8 cellular contexts compared by ENCODE assay signal in genomic region chr20:36439040-36439730, GRCh38.
DNase-seq lines count a peak whose midpoint lies in the region; ATAC-seq, FAIRE-seq and TF ChIP-seq lines count a peak whose summit lies in the region.

No MANE protein-coding gene starts in this region.

- H3K27ac Mint-ChIP-seq in activated naive CD4-positive, alpha-beta T cell treated with anti-CD3 and anti-CD28 coated beads for 36 hours = no peak overlapping the region

- FAIRE-seq in D721Med (lab: Jason Lieb, UNC) = no peak

- H3K4me3 ChIP-seq in SJSA1 = no peak overlapping the region
- no peak overlapping the region for H3K4me3 ChIP-seq in prostate gland

- no peaks in the 10 kb centered on the region for H3K9me3 Mint-ChIP-seq in activated naive CD4-positive, alpha-beta T cell treated with anti-CD3 and anti-CD28 coated beads for 36 hours

- ATAC-seq in HG03139 (IDR thresholded peaks at IDR 0.05; ENCODE audit: unreplicated experiment) = no peak

- intact Hi-C loops in activated naive CD4-positive, alpha-beta T cell treated with anti-CD3 and anti-CD28 coated beads for 36 hours (cut with micrococcal nuclease) = loop anchor here (1.0 to 2.0 kb wide), 5 partner anchors 166 to 444 kb away; no protein-coding TSS in a partner anchor
- intact Hi-C loops in head of caudate nucleus (cut with DNase I) = no loop called here
- intact Hi-C loops in prostate gland (cut with DNase I) = loop anchor here (10.0 kb wide), 1 partner anchor 164 kb away; no protein-coding TSS in a partner anchor

- CTCF ChIA-PET in activated naive CD4-positive, alpha-beta T cell treated with anti-CD3 and anti-CD28 coated beads for 36 hours (lab: Charles Lee) = interaction anchor here (0.6 to 6.4 kb wide), 38 partner anchors 9 to 448 kb away, joined by 3 to 79 read pairs (median 4); no protein-coding TSS in a partner anchor

- H3K36me3 Mint-ChIP-seq in activated naive CD4-positive, alpha-beta T cell treated with anti-CD3 and anti-CD28 coated beads for 36 hours (ENCODE audit: low read depth) = no peaks in the 10 kb centered on the region

- DNase-seq in D721Med (ENCODE audit: insufficient read length, low spot score) (peak; percentile 79), SJSA1 (ENCODE audit: low read depth in 1 of 2, low spot score in 2 of 2) (peak; percentile 39 to 67), head of caudate nucleus (peak; percentile 40 to 88 (median 75)), prostate gland (ENCODE audit: low spot score) (peak; percentile 40), middle frontal gyrus (ENCODE audit: extremely low spot score, low spot score) (no peak)
- peak; percentile 76 for DNase-seq in activated naive CD4-positive, alpha-beta T cell treated with anti-CD3 and anti-CD28 coated beads for 36 hours

- 30% methylated on average over 9 of the region's 9 CpGs for whole genome bisulfite sequencing in prostate gland

- TF ChIP-seq CTCF in D721Med (IDR thresholded peaks at IDR 0.05; ENCODE audit: insufficient read depth, missing control alignments) (peak; percentile 85), prostate gland (IDR thresholded peaks at IDR 0.05) (peak; percentile 66 to 90 (median 79))

- H3K27me3 Mint-ChIP-seq in activated naive CD4-positive, alpha-beta T cell treated with anti-CD3 and anti-CD28 coated beads for 36 hours (ENCODE audit: low read depth) = no peaks in the 10 kb centered on the region

- TF ChIP-seq POLR2A in prostate gland (IDR thresholded peaks at IDR 0.05) = no peak

- H3K4me1 ChIP-seq in SJSA1 (replicated peaks) = peaks cover 5% of the 10 kb centered on the region; the same call in 1 of the 2 replicates
- no peaks in the 10 kb centered on the region for H3K4me1 ChIP-seq in prostate gland (replicated peaks)

- no peak overlapping the region for H3K4me3 Mint-ChIP-seq in activated naive CD4-positive, alpha-beta T cell treated with anti-CD3 and anti-CD28 coated beads for 36 hours

- no peak overlapping the region for H3K27ac ChIP-seq in SJSA1
- no peak overlapping the region for H3K27ac ChIP-seq in prostate gland

- peaks cover 2% of the 10 kb centered on the region for H3K4me1 Mint-ChIP-seq in activated naive CD4-positive, alpha-beta T cell treated with anti-CD3 and anti-CD28 coated beads for 36 hours (ENCODE audit: low read depth)

- peaks cover 10% of the 10 kb centered on the region for H3K27me3 ChIP-seq in SJSA1 (replicated peaks)
- no peaks in the 10 kb centered on the region for H3K27me3 ChIP-seq in prostate gland (replicated peaks; ENCODE audit: insufficient read depth)

- H3K9me3 ChIP-seq in SJSA1 (replicated peaks) (no peaks in the 10 kb centered on the region), prostate gland (no peaks in the 10 kb centered on the region)

- peak; percentile 95 for TF ChIP-seq RAD21 in Ishikawa (IDR thresholded peaks at IDR 0.05; ENCODE audit: low read depth)

- H3K36me3 ChIP-seq in SJSA1 (no peaks in the 10 kb centered on the region), prostate gland (no peaks in the 10 kb centered on the region)

- no peak for TF ChIP-seq EP300 in Ishikawa (IDR thresholded peaks at IDR 0.05; ENCODE audit: borderline replicate concordance)

TF ChIP-seq in Ishikawa, 13 proteins besides CTCF, POLR2A, EP300 and RAD21:
- TF ChIP-seq TEAD4 (IDR thresholded peaks at IDR 0.05) (no peak), NFIC (IDR thresholded peaks at IDR 0.05) (no peak), REST (IDR thresholded peaks at IDR 0.05; ENCODE audit: low read depth) (no peak), YY1 (IDR thresholded peaks at IDR 0.05; ENCODE audit: low read depth) (no peak), ZBTB7A (IDR thresholded peaks at IDR 0.05; ENCODE audit: low read depth) (no peak), MAX (IDR thresholded peaks at IDR 0.05) (no peak), CEBPB (IDR thresholded peaks at IDR 0.05) (no peak), FOXM1 (IDR thresholded peaks at IDR 0.05; ENCODE audit: borderline replicate concordance, low read depth) (no peak), TAF1 (IDR thresholded peaks at IDR 0.05; ENCODE audit: low read depth) (no peak), EGR1 (IDR thresholded peaks at IDR 0.05) (no peak), TCF12 (IDR thresholded peaks at IDR 0.05; ENCODE audit: low read depth) (no peak), USF1 (IDR thresholded peaks at IDR 0.05) (no peak)
